In genomic region chr22:33274214-33274828, GRCh38 we compare ENCODE assay signal across 9 cellular contexts.
DNase-seq lines count a peak whose midpoint lies in the region; ATAC-seq and TF ChIP-seq lines count a peak whose summit lies in the region.
"Had no signal": no experiment of that assay in that cellular context is flagged by ENCODE, and none has a peak within 500 bp of the region (broad histone marks: within the 10 kb centered on the region; RNA-seq: fewer than 3 reads in every experiment).

No MANE protein-coding gene starts in this region.

- H3K27ac Mint-ChIP-seq in activated naive CD8-positive, alpha-beta T cell treated with anti-CD3 and anti-CD28 coated beads for 36 hours = no peak overlapping the region
- no peak overlapping the region for H3K27ac Mint-ChIP-seq in neural crest cell (ENCODE audit: unreplicated experiment)
- no peak overlapping the region for H3K27ac Mint-ChIP-seq in natural killer cell

- no peaks in the 10 kb centered on the region for H3K36me3 Mint-ChIP-seq in activated naive CD8-positive, alpha-beta T cell treated with anti-CD3 and anti-CD28 coated beads for 36 hours
- H3K36me3 Mint-ChIP-seq in neural crest cell (ENCODE audit: low read depth) (peaks cover 17% of the 10 kb centered on the region), natural killer cell (no peaks in the 10 kb centered on the region)

- no peak for ATAC-seq in HG02571 (IDR thresholded peaks at IDR 0.05; ENCODE audit: unreplicated experiment)
- no peak for ATAC-seq in GM18858 (IDR thresholded peaks at IDR 0.05; ENCODE audit: unreplicated experiment)
- no peak for ATAC-seq in natural killer cell

- no peaks in the 10 kb centered on the region for H3K27me3 Mint-ChIP-seq in activated naive CD8-positive, alpha-beta T cell treated with anti-CD3 and anti-CD28 coated beads for 36 hours
- H3K27me3 Mint-ChIP-seq in neural crest cell (ENCODE audit: low read depth) = no peaks in the 10 kb centered on the region
- no peaks in the 10 kb centered on the region for H3K27me3 Mint-ChIP-seq in natural killer cell (ENCODE audit: low read depth in 2 of 2)

- no peaks in the 10 kb centered on the region for H3K9me3 Mint-ChIP-seq in activated naive CD8-positive, alpha-beta T cell treated with anti-CD3 and anti-CD28 coated beads for 36 hours
- H3K9me3 Mint-ChIP-seq in neural crest cell (no peaks in the 10 kb centered on the region), natural killer cell (no peaks in the 10 kb centered on the region)

- TF ChIP-seq CTCF in HFF-Myc (IDR thresholded peaks at IDR 0.05; ENCODE audit: low read depth, low read length, missing control alignments) = peak; percentile 72
- TF ChIP-seq CTCF in neural crest cell (conservative IDR thresholded peaks at IDR 0.05) = peak; percentile 54
- TF ChIP-seq CTCF in natural killer cell (IDR thresholded peaks at IDR 0.05) = no peak

- no peak overlapping the region for H3K4me3 Mint-ChIP-seq in activated naive CD8-positive, alpha-beta T cell treated with anti-CD3 and anti-CD28 coated beads for 36 hours
- H3K4me3 Mint-ChIP-seq in neural crest cell (no peak overlapping the region), natural killer cell (no peak overlapping the region)

- no peak overlapping the region for H3K4me3 ChIP-seq in HFF-Myc (replicated peaks; ENCODE audit: low read depth, low read length)

- H3K4me1 Mint-ChIP-seq in activated naive CD8-positive, alpha-beta T cell treated with anti-CD3 and anti-CD28 coated beads for 36 hours = no peaks in the 10 kb centered on the region
- H3K4me1 Mint-ChIP-seq in neural crest cell (peaks cover 16% of the 10 kb centered on the region), natural killer cell (no peaks in the 10 kb centered on the region)

- intact Hi-C loops in natural killer cell (cut with micrococcal nuclease) = no loop called here

- peak; percentile 3 for DNase-seq in EH (ENCODE audit: low read depth)
- no peak for DNase-seq in HFF-Myc (ENCODE audit: extremely low read depth, low read depth)
- DNase-seq in activated naive CD8-positive, alpha-beta T cell treated with anti-CD3 and anti-CD28 coated beads for 36 hours = peak; percentile 8
- peak; percentile 12 for DNase-seq in neural crest cell (ENCODE audit: low read depth, low spot score)
- no peak for DNase-seq in natural killer cell
- no peak for DNase-seq in amygdala (lab: John Stamatoyannopoulos, UW)
- DNase-seq: activated naive CD4-positive, alpha-beta T cell had no signal

Comparison
In these comparisons a context has a peak if more than half of its experiments do, and no peak if none do; other contexts are left out.
1. DNase-seq: peak in EH (single experiment), activated naive CD8-positive, alpha-beta T cell treated with anti-CD3 and anti-CD28 coated beads for 36 hours (single experiment) and neural crest cell (single experiment); none in HFF-Myc (single experiment), natural killer cell (single experiment) and amygdala (0 of 56).